In the genomic region with DNA sequence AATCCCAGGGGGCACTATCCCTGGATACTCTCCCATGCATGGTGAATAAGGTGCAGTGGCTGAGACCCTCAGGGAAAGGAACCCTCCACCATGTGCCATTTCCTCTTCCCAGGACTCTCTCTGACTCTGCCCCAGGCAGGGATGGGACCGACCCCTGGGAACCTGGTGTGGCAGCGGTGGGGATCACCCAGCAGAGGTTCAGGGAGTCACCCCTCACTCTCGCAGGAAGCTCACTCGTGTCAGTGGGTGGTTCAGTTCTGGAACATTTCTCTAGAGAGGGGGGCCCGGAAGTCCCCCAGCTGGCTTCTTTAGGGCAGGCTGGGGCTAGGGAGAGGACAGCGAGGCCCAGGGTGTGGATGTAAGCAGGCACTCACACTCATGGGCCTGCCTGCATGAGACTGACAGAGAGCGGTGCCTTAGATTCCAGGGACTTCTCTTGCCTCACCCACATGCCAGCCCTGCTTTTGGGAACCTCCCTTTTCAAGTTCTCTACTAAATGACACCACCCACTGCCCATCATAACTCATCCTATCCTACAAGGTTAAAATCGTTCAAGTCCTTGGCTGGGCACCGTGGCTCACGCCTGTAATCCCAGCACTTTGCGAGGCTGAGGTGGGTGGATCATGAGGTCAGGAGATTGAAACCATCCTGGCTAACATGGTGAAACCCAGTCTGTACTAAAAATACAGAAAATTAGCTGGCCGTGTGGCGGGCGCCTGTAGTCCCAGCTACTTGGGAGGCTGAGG, we compare ENCODE assay signal across 9 cellular contexts.
"Had no signal": no experiment of that assay in that cellular context is flagged by ENCODE, and none has a peak within 500 bp of the region (broad histone marks: within the 10 kb centered on the region; RNA-seq: fewer than 3 reads in every experiment).

No MANE protein-coding gene starts in this region.

- DNase-seq: GM23248, GOT3, H7, IMR-90, Kasumi-1, KG1 had no signal

- H3K27ac ChIP-seq: GM23248 had no signal

- H3K9ac ChIP-seq: GM23248 had no signal

- H3K9me3 ChIP-seq: HAP-1 had no signal

- ATAC-seq: HCT116, K562 had no signal

- H3K4me1 ChIP-seq: HAP-1 had no signal

- H3K36me3 ChIP-seq: HAP-1 had no signal

- H2AFZ ChIP-seq: GM23248 had no signal

- H3K4me3 ChIP-seq: GM23248, HAP-1, K562 had no signal
